In genomic region chr12:64181504-64182291, GRCh38 we compare ENCODE assay signal across 9 cellular contexts. TPM values are rescaled to one million over a fixed set of nuclear protein-coding genes. Genes with fewer than 3 reads are reported as not detected.
DNase-seq lines count a peak whose midpoint lies in the region; ATAC-seq and TF ChIP-seq lines count a peak whose summit lies in the region.
"Had no signal": no experiment of that assay in that cellular context is flagged by ENCODE, and none has a peak within 500 bp of the region (broad histone marks: within the 10 kb centered on the region; RNA-seq: fewer than 3 reads in every experiment).

No MANE protein-coding gene starts in this region.

- peak; percentile 24; the same call in 1 of the 2 replicates for TF ChIP-seq CTCF in HEK293 (tag by site-specific recombination; IDR thresholded peaks at IDR 0.05)
- peak in 4 of 6 experiments; percentile 45 to 74 (median 72) for TF ChIP-seq CTCF in Peyer's patch (IDR thresholded peaks at IDR 0.05)
- peak; percentile 66 for TF ChIP-seq CTCF in neural crest cell (conservative IDR thresholded peaks at IDR 0.05)

- peak; percentile 99 for ATAC-seq in esophagus mucosa
- ATAC-seq in HG03342 (IDR thresholded peaks at IDR 0.05; ENCODE audit: unreplicated experiment) = no peak
- ATAC-seq in GM19324 (IDR thresholded peaks at IDR 0.05; ENCODE audit: low FRiP score, unreplicated experiment) = no peak

- no peak for TF ChIP-seq POLR2A in Peyer's patch (IDR thresholded peaks at IDR 0.05)

- H3K4me1 ChIP-seq in HEK293 (ENCODE audit: control insufficient read depth, insufficient read depth, low read length) (no peaks in the 10 kb centered on the region), Peyer's patch (no peaks in the 10 kb centered on the region)

- H3K4me1 Mint-ChIP-seq in neural crest cell = no peaks in the 10 kb centered on the region

- H3K27me3 Mint-ChIP-seq in neural crest cell (ENCODE audit: low read depth) = no peaks in the 10 kb centered on the region
- H3K27me3 Mint-ChIP-seq: naive B cell had no signal

- no peaks in the 10 kb centered on the region for H3K9me3 Mint-ChIP-seq in neural crest cell

- H3K4me3 ChIP-seq in HEK293 (ENCODE audit: low read depth, low read length) = no peak overlapping the region
- H3K4me3 ChIP-seq in Peyer's patch = no peak overlapping the region

- H3K27ac Mint-ChIP-seq in neural crest cell (ENCODE audit: unreplicated experiment) = no peak overlapping the region
- H3K27ac Mint-ChIP-seq: naive B cell had no signal

- peak; percentile 88 for DNase-seq in Ammon's horn (ENCODE audit: low spot score)
- peak in 1 of 3 donors; percentile 54 for DNase-seq in Peyer's patch
- DNase-seq in neural crest cell (ENCODE audit: low read depth, low spot score) = peak; percentile 8
- DNase-seq in activated naive CD4-positive, alpha-beta T cell treated with anti-CD3 and anti-CD28 coated beads, Interleukin-2, amount 50 U/mL, for 16 hours = no peak
- DNase-seq: naive B cell had no signal

- H3K36me3 Mint-ChIP-seq in neural crest cell (ENCODE audit: low read depth) = no peaks in the 10 kb centered on the region

- H3K27ac ChIP-seq in HEK293 (ENCODE audit: extremely low read depth, low read depth, low read length) (no peak overlapping the region), Peyer's patch (peak overlapping the region in 1 of 4 donors; percentile 49)

- H3K36me3 ChIP-seq in HEK293 (ENCODE audit: control insufficient read depth in 2 of 2, insufficient read depth in 1 of 2, low read length in 2 of 2) (no peaks in the 10 kb centered on the region), Peyer's patch (no peaks in the 10 kb centered on the region)

- POLR2A ChIA-PET in HEK293 (lab: Yijun Ruan, JAX) = no interaction called here

- no peaks in the 10 kb centered on the region for H3K27me3 ChIP-seq in Peyer's patch

- no peak overlapping the region for H3K4me3 Mint-ChIP-seq in neural crest cell
- H3K4me3 Mint-ChIP-seq: naive B cell had no signal

- no peaks in the 10 kb centered on the region for H3K9me3 ChIP-seq in HEK293 (ENCODE audit: control insufficient read depth, insufficient read depth, low read depth, low read length)
- H3K9me3 ChIP-seq in Peyer's patch = no peaks in the 10 kb centered on the region

- CTCF ChIA-PET in HEK293 (lab: Yijun Ruan, JAX) = interaction anchor here (0.6 to 1.8 kb wide), 19 partner anchors 18 to 355 kb away, joined by 3 to 11 read pairs (median 4); no protein-coding TSS in a partner anchor

TF ChIP-seq in HEK293, 187 proteins besides CTCF, POLR2A, EP300 and RAD21:
- TF ChIP-seq ZNF677 (tag by site-specific recombination; IDR thresholded peaks at IDR 0.05) = no peak
- TF ChIP-seq SP2 (tag by site-specific recombination; IDR thresholded peaks at IDR 0.05) = no peak
- no peak for TF ChIP-seq ZNF24 (tag by site-specific recombination; IDR thresholded peaks at IDR 0.05)
- 0 out of 2 replicates have a peak, but pooled peaks have one; percentile 33 for TF ChIP-seq ZNF335 (tag by site-specific recombination; conservative IDR thresholded peaks at IDR 0.05)
- TF ChIP-seq ZNF37A (tag by site-specific recombination; IDR thresholded peaks at IDR 0.05) = no peak
- peak; percentile 29; the same call in 1 of the 2 replicates for TF ChIP-seq ZNF184 (tag by site-specific recombination; IDR thresholded peaks at IDR 0.05)
- no peak for TF ChIP-seq ZNF341 (tag by site-specific recombination; IDR thresholded peaks at IDR 0.05; ENCODE audit: low read depth)
- TF ChIP-seq ZNF10 (tag by site-specific recombination; IDR thresholded peaks at IDR 0.05) = peak; percentile 67; the same call in 1 of the 2 replicates
- TF ChIP-seq IKZF3 (tag by site-specific recombination; IDR thresholded peaks at IDR 0.05) = peak; percentile 47
- TF ChIP-seq ZNF76 (tag by site-specific recombination; IDR thresholded peaks at IDR 0.05; ENCODE audit: borderline replicate concordance, low read depth) = no peak
- peak; percentile 79 for TF ChIP-seq ZNF654 (tag by site-specific recombination; IDR thresholded peaks at IDR 0.05; ENCODE audit: low read depth)
- TF ChIP-seq ZNF394 (tag by site-specific recombination; IDR thresholded peaks at IDR 0.05; ENCODE audit: borderline replicate concordance) = peak; percentile 16; the same call in 1 of the 2 replicates
- TF ChIP-seq ZNF660 (tag by site-specific recombination; IDR thresholded peaks at IDR 0.05) = 0 out of 2 replicates have a peak, but pooled peaks have one; percentile 73
- TF ChIP-seq ZNF169 (tag by site-specific recombination; IDR thresholded peaks at IDR 0.05) = no peak
- TF ChIP-seq MZF1 (tag by site-specific recombination; IDR thresholded peaks at IDR 0.05; ENCODE audit: borderline replicate concordance) = no peak
- TF ChIP-seq, protein P1, sequence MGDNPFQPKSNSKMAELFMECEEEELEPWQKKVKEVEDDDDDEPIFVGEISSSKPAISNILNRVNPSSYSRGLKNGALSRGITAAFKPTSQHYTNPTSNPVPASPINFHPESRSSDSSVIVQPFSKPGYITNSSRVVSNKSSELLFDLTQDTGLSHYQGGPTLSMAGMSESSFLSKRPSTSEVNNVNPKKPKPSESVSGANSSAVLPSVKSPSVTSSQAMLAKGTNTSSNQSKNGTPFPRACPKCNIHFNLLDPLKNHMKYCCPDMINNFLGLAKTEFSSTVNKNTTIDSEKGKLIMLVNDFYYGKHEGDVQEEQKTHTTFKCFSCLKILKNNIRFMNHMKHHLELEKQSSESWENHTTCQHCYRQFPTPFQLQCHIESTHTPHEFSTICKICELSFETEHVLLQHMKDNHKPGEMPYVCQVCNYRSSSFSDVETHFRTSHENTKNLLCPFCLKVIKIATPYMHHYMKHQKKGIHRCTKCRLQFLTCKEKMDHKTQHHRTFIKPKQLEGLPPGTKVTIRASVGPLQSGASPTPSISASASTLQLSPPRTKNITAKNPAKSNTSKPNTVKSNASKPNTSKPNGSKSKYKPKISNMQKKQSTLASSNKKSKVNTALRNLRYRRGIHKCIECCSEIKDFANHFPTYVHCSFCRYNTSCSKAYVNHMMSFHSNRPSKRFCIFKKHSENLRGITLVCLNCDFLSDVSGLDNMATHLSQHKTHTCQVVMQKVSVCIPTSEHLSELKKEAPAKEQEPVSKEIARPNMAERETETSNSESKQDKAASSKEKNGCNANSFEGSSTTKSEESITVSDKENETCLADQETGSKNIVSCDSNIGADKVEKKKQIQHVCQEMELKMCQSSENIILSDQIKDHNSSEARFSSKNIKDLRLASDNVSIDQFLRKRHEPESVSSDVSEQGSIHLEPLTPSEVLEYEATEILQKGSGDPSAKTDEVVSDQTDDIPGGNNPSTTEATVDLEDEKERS (tag by site-specific recombination; IDR thresholded peaks at IDR 0.05) = no peak
- no peak for TF ChIP-seq ZNF560 (tag by site-specific recombination; IDR thresholded peaks at IDR 0.05; ENCODE audit: borderline replicate concordance)
- no peak for TF ChIP-seq ZNF311 (tag by site-specific recombination; IDR thresholded peaks at IDR 0.05; ENCODE audit: borderline replicate concordance)
- TF ChIP-seq ZNF202 (tag by site-specific recombination; IDR thresholded peaks at IDR 0.05; ENCODE audit: borderline replicate concordance) = no peak

RNA-seq across cellular contexts. Expression of gene KICS2, which starts 40.4 kb away (rescaled TPM):
- 10 to 100 TPM in 1 of 4 donors, 1 to 10 TPM in 3; 1.6 to 21.3 (median 9.6) TPM for total RNA-seq in Peyer's patch
- total RNA-seq in esophagus mucosa = 8.2 TPM
- total RNA-seq in neural crest cell = 5.6 and 6.9 TPM in 2 replicates
